Comparison of ENCODE assay signal across 13 cellular contexts in the genomic region with DNA sequence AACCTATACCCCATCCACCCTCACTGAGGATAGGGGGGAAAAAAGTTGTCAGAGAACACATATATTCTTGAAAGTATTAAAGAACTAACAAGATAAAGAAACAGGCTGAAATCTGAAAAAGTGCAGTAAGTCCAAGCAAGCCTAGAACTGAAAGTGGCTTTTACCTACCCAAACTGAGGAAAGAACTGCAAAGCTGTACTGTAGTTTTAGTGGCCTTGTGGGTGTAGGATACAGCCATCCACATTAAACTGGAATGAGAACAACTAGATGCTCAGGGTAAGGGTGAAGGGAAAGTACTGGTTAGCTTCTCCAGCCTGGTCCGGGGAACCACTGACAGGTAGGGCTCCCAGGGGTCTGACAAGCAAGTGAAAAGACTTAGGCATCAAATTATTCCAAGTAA. TPM values are rescaled to one million over a fixed set of nuclear protein-coding genes. Genes with fewer than 3 reads are reported as not detected.
DNase-seq lines count a peak whose midpoint lies in the region; ATAC-seq, FAIRE-seq and TF ChIP-seq lines count a peak whose summit lies in the region.
"Had no signal": no experiment of that assay in that cellular context is flagged by ENCODE, and none has a peak within 500 bp of the region (broad histone marks: within the 10 kb centered on the region; RNA-seq: fewer than 3 reads in every experiment).

No MANE protein-coding gene starts in this region.

- H3K4me1 Mint-ChIP-seq in activated naive CD4-positive, alpha-beta T cell treated with anti-CD3 and anti-CD28 coated beads for 36 hours (ENCODE audit: low read depth), result peaks cover 77% of the 10 kb centered on the region
- H3K4me1 Mint-ChIP-seq in GM23338, result peaks cover 67% of the 10 kb centered on the region
- H3K4me1 Mint-ChIP-seq in astrocyte (ENCODE audit: low read depth, unreplicated experiment), result peaks cover 62% of the 10 kb centered on the region

- TF ChIP-seq CTCF in GM23338 (conservative IDR thresholded peaks at IDR 0.05; ENCODE audit: low read depth in 2 of 2) (no peak), astrocyte (IDR thresholded peaks at IDR 0.05; ENCODE audit: insufficient read depth, low read depth, low read length) (no peak), smooth muscle cell (IDR thresholded peaks at IDR 0.05; ENCODE audit: borderline replicate concordance, insufficient read depth, poor library complexity, severe bottlenecking) (no peak), GM10248 (IDR thresholded peaks at IDR 0.05; ENCODE audit: control extremely low read depth, extremely low read depth, low read depth, missing control alignments) (no peak)

- CTCF ChIA-PET in activated naive CD4-positive, alpha-beta T cell treated with anti-CD3 and anti-CD28 coated beads for 36 hours (lab: Charles Lee), result interaction anchor here (1.2 to 2.3 kb wide), 2 partner anchors 15 to 57 kb away, joined by 3 to 9 read pairs; no protein-coding TSS in a partner anchor
- CTCF ChIA-PET in GM10248 (lab: Yijun Ruan, JAX), result interaction anchor here (1.1 to 2.7 kb wide), 4 partner anchors 9 to 357 kb away, joined by 3 to 21 read pairs (median 4); a partner anchor contains a TSS

- no peak for DNase-seq in activated naive CD4-positive, alpha-beta T cell treated with anti-CD3 and anti-CD28 coated beads for 36 hours
- no peak for DNase-seq in activated naive CD4-positive, alpha-beta T cell treated with anti-CD3 and anti-CD28 coated beads, Interleukin-2, amount 50 U/mL, for 16 hours
- DNase-seq in GM23338 (ENCODE audit: low spot score) (no peak), astrocyte (ENCODE audit: low read depth) (no peak), smooth muscle cell (lab: John Stamatoyannopoulos, UW; ENCODE audit: unreplicated experiment) (no peak), DMS53 (lab: John Stamatoyannopoulos, UW) (no peak), GM10248 (ENCODE audit: extremely low spot score) (no peak)
- DNase-seq: brain microvascular endothelial cell; Calu3; NCI-H82; stimulated activated naive CD4-positive, alpha-beta T cell had no signal

- H3K4me1 ChIP-seq in GM23338 (ENCODE audit: insufficient read depth) (peaks cover 65% of the 10 kb centered on the region), astrocyte (ENCODE audit: insufficient read depth, low read length) (peaks cover 9% of the 10 kb centered on the region), smooth muscle cell (ENCODE audit: low read depth) (peaks cover 22% of the 10 kb centered on the region)

- H3K4me3 ChIP-seq in GM23338 (no peak overlapping the region), astrocyte (ENCODE audit: insufficient read depth, low read depth, low read length) (no peak overlapping the region), smooth muscle cell (no peak overlapping the region)

- H3K36me3 Mint-ChIP-seq in activated naive CD4-positive, alpha-beta T cell treated with anti-CD3 and anti-CD28 coated beads for 36 hours (ENCODE audit: low read depth), result peaks cover 2% of the 10 kb centered on the region
- H3K36me3 Mint-ChIP-seq in GM23338 (ENCODE audit: low read depth), result peaks cover 3% of the 10 kb centered on the region; the same call in 1 of the 3 replicates
- peaks cover 4% of the 10 kb centered on the region for H3K36me3 Mint-ChIP-seq in astrocyte (ENCODE audit: low read depth, unreplicated experiment)

- WGBS in smooth muscle cell (ENCODE audit: low lambda C conversion rate), result 93% methylated on average over 1 of the region's 1 CpG

- no peaks in the 10 kb centered on the region for H3K9me3 ChIP-seq in astrocyte (ENCODE audit: insufficient read depth, low read depth, low read length)
- H3K9me3 ChIP-seq in smooth muscle cell (replicated peaks; ENCODE audit: low read depth), result no peaks in the 10 kb centered on the region

- no peaks in the 10 kb centered on the region for H3K36me3 ChIP-seq in GM23338 (ENCODE audit: insufficient read depth)
- no peaks in the 10 kb centered on the region for H3K36me3 ChIP-seq in astrocyte (ENCODE audit: insufficient read depth, low read length)
- no peaks in the 10 kb centered on the region for H3K36me3 ChIP-seq in smooth muscle cell (ENCODE audit: low read depth)

- ATAC-seq in GM23338 (no peak), GM18520 (IDR thresholded peaks at IDR 0.05; ENCODE audit: unreplicated experiment) (no peak)

- no peak overlapping the region for H2AFZ ChIP-seq in GM23338
- H2AFZ ChIP-seq in astrocyte (ENCODE audit: low read depth, low read length), result no peak overlapping the region
- H2AFZ ChIP-seq in smooth muscle cell (ENCODE audit: low read depth), result no peak overlapping the region

- peak overlapping the region; percentile 5; the same call in 1 of the 2 replicates for H3K4me2 ChIP-seq in GM23338
- no peak overlapping the region for H3K4me2 ChIP-seq in astrocyte (ENCODE audit: low read length)
- H3K4me2 ChIP-seq in smooth muscle cell, result no peak overlapping the region

- H3K9me2 ChIP-seq in GM23338 (ENCODE audit: insufficient read depth), result no peaks in the 10 kb centered on the region

- H3K79me2 ChIP-seq in GM23338 (replicated peaks; ENCODE audit: insufficient read depth) (peaks cover 94% of the 10 kb centered on the region), astrocyte (ENCODE audit: insufficient read depth, low read length) (peaks cover 99% of the 10 kb centered on the region), smooth muscle cell (ENCODE audit: low read depth) (peaks cover 100% of the 10 kb centered on the region)

- H3K27ac Mint-ChIP-seq in activated naive CD4-positive, alpha-beta T cell treated with anti-CD3 and anti-CD28 coated beads for 36 hours, result peak overlapping the region; percentile 46
- H3K27ac Mint-ChIP-seq in GM23338 (no peak overlapping the region), astrocyte (ENCODE audit: unreplicated experiment) (no peak overlapping the region)
- H3K27ac Mint-ChIP-seq: T-helper 1 cell treated with Interleukin-12 subunit alpha and Interleukin-12 subunit beta and Interleukin-4 antibody, amounts not matched to agents 30 μg/mL and 1 μg/mL, for 36 hours had no signal

- H3K9me3 Mint-ChIP-seq in activated naive CD4-positive, alpha-beta T cell treated with anti-CD3 and anti-CD28 coated beads for 36 hours, result no peaks in the 10 kb centered on the region
- H3K9me3 Mint-ChIP-seq in GM23338 (no peaks in the 10 kb centered on the region), astrocyte (ENCODE audit: unreplicated experiment) (no peaks in the 10 kb centered on the region)
- H3K9me3 Mint-ChIP-seq: T-helper 1 cell treated with Interleukin-12 subunit alpha and Interleukin-12 subunit beta and Interleukin-4 antibody, amounts not matched to agents 30 μg/mL and 1 μg/mL, for 36 hours had no signal

- intact Hi-C loops in activated naive CD4-positive, alpha-beta T cell treated with anti-CD3 and anti-CD28 coated beads for 36 hours (cut with micrococcal nuclease), result no loop called here

- H3F3A ChIP-seq in GM23338 (replicated peaks; ENCODE audit: low read depth), result no peaks in the 10 kb centered on the region
- no peaks in the 10 kb centered on the region for H3F3A ChIP-seq in smooth muscle cell (ENCODE audit: low read depth)

- H4K20me1 ChIP-seq in GM23338 (replicated peaks; ENCODE audit: insufficient read depth), result peaks cover 70% of the 10 kb centered on the region
- H4K20me1 ChIP-seq in astrocyte (ENCODE audit: insufficient read depth, low read length), result peaks cover 98% of the 10 kb centered on the region
- peaks cover 99% of the 10 kb centered on the region for H4K20me1 ChIP-seq in smooth muscle cell (ENCODE audit: low read depth)

- H3K9ac ChIP-seq in astrocyte (ENCODE audit: low read length) (no peak overlapping the region), smooth muscle cell (ENCODE audit: low read depth) (no peak overlapping the region)

- H3K4me3 Mint-ChIP-seq in activated naive CD4-positive, alpha-beta T cell treated with anti-CD3 and anti-CD28 coated beads for 36 hours, result no peak overlapping the region
- H3K4me3 Mint-ChIP-seq in GM23338, result no peak overlapping the region
- H3K4me3 Mint-ChIP-seq in astrocyte (ENCODE audit: unreplicated experiment), result peak overlapping the region; percentile 9
- H3K4me3 Mint-ChIP-seq: T-helper 1 cell treated with Interleukin-12 subunit alpha and Interleukin-12 subunit beta and Interleukin-4 antibody, amounts not matched to agents 30 μg/mL and 1 μg/mL, for 36 hours had no signal

- H3K27ac ChIP-seq in GM23338 (ENCODE audit: low read depth), result peak overlapping the region; percentile 28; the same call in 1 of the 2 replicates
- no peak overlapping the region for H3K27ac ChIP-seq in astrocyte (ENCODE audit: low read depth, low read length)
- H3K27ac ChIP-seq in smooth muscle cell (ENCODE audit: low read depth), result peak overlapping the region; percentile 26
- H3K27ac ChIP-seq: brain microvascular endothelial cell had no signal

- no peaks in the 10 kb centered on the region for H3K27me3 ChIP-seq in GM23338 (ENCODE audit: insufficient read depth)
- H3K27me3 ChIP-seq in astrocyte (ENCODE audit: insufficient read depth, low read length), result no peaks in the 10 kb centered on the region
- no peaks in the 10 kb centered on the region for H3K27me3 ChIP-seq in smooth muscle cell (ENCODE audit: low read depth)
- H3K27me3 ChIP-seq: brain microvascular endothelial cell had no signal

- no peak for FAIRE-seq in astrocyte (lab: Jason Lieb, UNC)

- no peaks in the 10 kb centered on the region for H3K27me3 Mint-ChIP-seq in activated naive CD4-positive, alpha-beta T cell treated with anti-CD3 and anti-CD28 coated beads for 36 hours (ENCODE audit: low read depth)
- peaks cover 10% of the 10 kb centered on the region for H3K27me3 Mint-ChIP-seq in GM23338 (ENCODE audit: insufficient read depth, low read depth, poor library complexity)
- no peaks in the 10 kb centered on the region for H3K27me3 Mint-ChIP-seq in astrocyte (ENCODE audit: low read depth, unreplicated experiment)

- POLR2A ChIA-PET in GM10248 (lab: Yijun Ruan, JAX), result interaction anchor here (1.1 kb wide), 1 partner anchor 10 kb away, joined by 4 read pairs; a partner anchor contains a TSS

TF ChIP-seq in GM23338, 12 proteins besides CTCF, POLR2A, EP300 and RAD21 (continues in another document):
- no peak for TF ChIP-seq NANOG (IDR thresholded peaks at IDR 0.05; ENCODE audit: borderline replicate concordance)

RNA-seq across cellular contexts. Expression of a gene that starts 10.1 kb away (rescaled TPM):
- total RNA-seq in activated naive CD4-positive, alpha-beta T cell treated with anti-CD3 and anti-CD28 coated beads for 36 hours, result 10 to 100 TPM; 42.8 to 44.0 TPM
- 65.6 and 66.8 TPM in 2 replicates for total RNA-seq in GM23338 (2014; rRNA removed; shearing (Covaris generic))
- polyA plus RNA-seq in GM23338 (2016; fragmentation: Nextera tagmentation; extraction: Ambion mirVana) (16.3 and 16.8 TPM in 2 replicates), smooth muscle cell (18.4 and 22.1 TPM in 2 replicates)
- total RNA-seq in astrocyte (65.5 and 79.3 TPM in 2 replicates), smooth muscle cell (50.9 and 69.6 TPM in 2 replicates)
